Comparison of ENCODE assay signal across 8 cellular contexts in genomic region chr21:33325222-33326067, GRCh38. TPM values are rescaled to one million over a fixed set of nuclear protein-coding genes. Genes with fewer than 3 reads are reported as not detected.
A peak's percentile ranks its signal among the peaks of the same experiment; 100 is the strongest.
DNase-seq lines count a peak whose midpoint lies in the region; ATAC-seq and TF ChIP-seq lines count a peak whose summit lies in the region.

No MANE protein-coding gene starts in this region.

- intact Hi-C loops in sigmoid colon (cut with DNase I), result loop anchor here (2.0 to 10.0 kb wide), 5 partner anchors 59 to 219 kb away; partner anchors contain the start of genes GART, IL10RB and SON

- H3K36me3 ChIP-seq in KMS-11 (ENCODE audit: insufficient read depth) (no peaks in the 10 kb centered on the region), sigmoid colon (no peaks in the 10 kb centered on the region)

- no peak for TF ChIP-seq EP300 in sigmoid colon (IDR thresholded peaks at IDR 0.05)

- H3K79me2 ChIP-seq in KMS-11 (ENCODE audit: insufficient read depth, low read depth), result peaks cover 54% of the 10 kb centered on the region

- H3K4me2 ChIP-seq in KMS-11, result peak overlapping the region; percentile 84

- H3K4me1 ChIP-seq in KMS-11 (ENCODE audit: low read depth, poor library complexity, severe bottlenecking) (peaks cover 49% of the 10 kb centered on the region), sigmoid colon (peaks cover 0 to 28% (median 19%) of the 10 kb centered on the region in 4 donors)

- in situ Hi-C loops in G401 (cut with HindIII; ENCODE audit: low sequenced_read_pairs), result no loop called here

- H3K27ac ChIP-seq in KMS-11, result peak overlapping the region; percentile 80
- H3K27ac ChIP-seq in sigmoid colon, result peak overlapping the region; percentile 94 to 98 (median 98)

- peak; percentile 66 for DNase-seq in G401 (ENCODE audit: low spot score)
- peak; percentile 55 for DNase-seq in T follicular helper cell (ENCODE audit: low read depth)
- peak in 44 of 58 donors; percentile 11 to 77 (median 60) for DNase-seq in anterior cingulate cortex (lab: John Stamatoyannopoulos, UW)
- peak; percentile 23 to 44 for DNase-seq in hippocampal formation (lab: John Stamatoyannopoulos, UW)
- peak; percentile 86 for DNase-seq in sigmoid colon
- DNase-seq in HuH-7.5 (ENCODE audit: low spot score), result no peak

- H3K27me3 ChIP-seq in KMS-11 (ENCODE audit: insufficient read depth, low read depth) (no peaks in the 10 kb centered on the region), sigmoid colon (no peaks in the 10 kb centered on the region)

- peak overlapping the region; percentile 95 for H2AFZ ChIP-seq in KMS-11 (ENCODE audit: low read depth)

- H3K9ac ChIP-seq in KMS-11, result peak overlapping the region; percentile 75

- 0% methylated on average over 28 of the region's 28 CpGs for WGBS in sigmoid colon, 2 donors

- TF ChIP-seq CTCF in KMS-11 (conservative IDR thresholded peaks at IDR 0.05; ENCODE audit: low read depth, low read length), result no peak
- TF ChIP-seq CTCF in sigmoid colon (IDR thresholded peaks at IDR 0.05), result no peak

- H3K9me3 ChIP-seq in sigmoid colon, result no peaks in the 10 kb centered on the region

- ATAC-seq in GM21825 (IDR thresholded peaks at IDR 0.05; ENCODE audit: unreplicated experiment), result peak; percentile 37

- TF ChIP-seq POLR2A in sigmoid colon (IDR thresholded peaks at IDR 0.05), result no peak

- no peak overlapping the region for H3K4me3 ChIP-seq in KMS-11 (IDR thresholded peaks at IDR 0.05; ENCODE audit: insufficient read depth, low read depth, low read length)
- peak overlapping the region; percentile 76 to 99 (median 88) for H3K4me3 ChIP-seq in sigmoid colon

- H4K20me1 ChIP-seq in KMS-11 (ENCODE audit: insufficient read depth), result no peaks in the 10 kb centered on the region

RNA-seq across cellular contexts. Expression of gene IFNAR1, which starts 0.7 kb away (rescaled TPM):
- total RNA-seq in G401 (2014; rRNA removed; shearing (Covaris generic)), result 2.2 and 3.4 TPM in 2 replicates
- total RNA-seq in sigmoid colon, result 10 to 100 TPM; 23.5 to 32.6 (median 25.5) TPM
- polyA plus RNA-seq in sigmoid colon, result 10 to 100 TPM in 1 of 3 donors, 1 to 10 TPM in 2; 6.6 to 26.5 (median 7.9) TPM

RNA-seq across cellular contexts. Expression of gene IL10RB, which starts 59.3 kb away (rescaled TPM):
- 16.6 and 16.7 TPM in 2 replicates for total RNA-seq in G401 (2014; rRNA removed; shearing (Covaris generic))
- 10 to 100 TPM; 15.0 to 26.2 (median 23.6) TPM for total RNA-seq in sigmoid colon
- 10 to 100 TPM; 30.0 to 66.8 (median 34.4) TPM for polyA plus RNA-seq in sigmoid colon
